In genomic region chr16:81469710-81470481, GRCh38 we compare ENCODE assay signal across 8 cellular contexts. TPM values are rescaled to one million over a fixed set of nuclear protein-coding genes. Genes with fewer than 3 reads are reported as not detected.
A peak's percentile ranks its signal among the peaks of the same experiment; 100 is the strongest.
DNase-seq lines count a peak whose midpoint lies in the region; ATAC-seq and TF ChIP-seq lines count a peak whose summit lies in the region.

No MANE protein-coding gene starts in this region.

- H2BK12ac ChIP-seq in mesenchymal stem cell (ENCODE audit: low read length in 2 of 2): no peak overlapping the region

- 79% methylated on average over 12 of the region's 12 CpGs for WGBS in mesenchymal stem cell

- no peak overlapping the region for H3K23ac ChIP-seq in mesenchymal stem cell (ENCODE audit: low read length in 2 of 2)

- H3K4me1 ChIP-seq in DND-41 (ENCODE audit: insufficient read depth, low read length) (peaks cover 52% of the 10 kb centered on the region), mesenchymal stem cell (ENCODE audit: control insufficient read depth, insufficient read depth, low read depth, low read length) (peaks cover 33% of the 10 kb centered on the region)

- H4K8ac ChIP-seq in mesenchymal stem cell (ENCODE audit: low read length): no peak overlapping the region

- DNase-seq in DND-41 (peak; percentile 82), GM20000 (ENCODE audit: low spot score) (peak; percentile 74), mesenchymal stem cell (no peak), NCI-H345 treated with DMSO at 0.1 percent for 48 hours (lab: John Stamatoyannopoulos, UW; ENCODE audit: unreplicated experiment) (no peak), NCI-H748 treated with DMSO at 0.1 percent for 48 hours (lab: John Stamatoyannopoulos, UW) (no peak), foreskin fibroblast (no peak)
- peak; percentile 32 to 38 for DNase-seq in activated T-cell treated with anti-CD3 and anti-CD28 coated beads, Interleukin-2, amount 50 U/mL, for 48 hours

- peak overlapping the region in 1 of 2 experiments; percentile 11 for H3K18ac ChIP-seq in mesenchymal stem cell (ENCODE audit: low read depth in 1 of 2, low read length in 2 of 2)

- H2AFZ ChIP-seq in DND-41 (ENCODE audit: low read depth, low read length) (no peak overlapping the region), mesenchymal stem cell (ENCODE audit: low read depth, low read length) (no peak overlapping the region)

- peak overlapping the region; percentile 64 for H3K4me2 ChIP-seq in DND-41 (ENCODE audit: insufficient read depth, low read length)
- H3K4me2 ChIP-seq in mesenchymal stem cell (ENCODE audit: low read length, poor library complexity, severe bottlenecking): no peak overlapping the region

- H3K4me3 ChIP-seq in DND-41 (ENCODE audit: low read depth in 1 of 2, low read length in 2 of 2): peak overlapping the region in 1 of 2 experiments; percentile 45; a peak in 2 of 4 replicates
- H3K4me3 ChIP-seq in mesenchymal stem cell (ENCODE audit: insufficient read depth in 1 of 2, low read depth in 1 of 2, low read length in 2 of 2): no peak overlapping the region
- H3K4me3 ChIP-seq in foreskin fibroblast (ENCODE audit: low read depth in 1 of 2, low read length in 2 of 2): no peak overlapping the region

- no peak overlapping the region for H3K4ac ChIP-seq in mesenchymal stem cell (ENCODE audit: low read depth in 1 of 2, low read length in 2 of 2)

- peaks cover 55% of the 10 kb centered on the region for H3K79me1 ChIP-seq in mesenchymal stem cell (replicated peaks; ENCODE audit: low read length, poor library complexity, severe bottlenecking)

- peaks cover 75% of the 10 kb centered on the region for H4K20me1 ChIP-seq in DND-41 (ENCODE audit: insufficient read depth, low read length)

- H3K27ac ChIP-seq in DND-41 (ENCODE audit: low read length): peak overlapping the region; percentile 85
- no peak overlapping the region for H3K27ac ChIP-seq in mesenchymal stem cell (ENCODE audit: low read length, poor library complexity, severe bottlenecking)

- H2BK5ac ChIP-seq in mesenchymal stem cell (ENCODE audit: low read depth, low read length, poor library complexity, severe bottlenecking): no peak overlapping the region

- no peaks in the 10 kb centered on the region for H3K9me3 ChIP-seq in DND-41 (ENCODE audit: insufficient read depth, low read length, severe bottlenecking)
- H3K9me3 ChIP-seq in mesenchymal stem cell (ENCODE audit: control insufficient read depth, low read length): no peaks in the 10 kb centered on the region

- H3K14ac ChIP-seq in mesenchymal stem cell (ENCODE audit: low read length in 2 of 2): no peak overlapping the region

- H3K9ac ChIP-seq in DND-41 (ENCODE audit: low read depth, low read length) (peak overlapping the region; percentile 51), mesenchymal stem cell (ENCODE audit: low read length) (no peak overlapping the region)

- peaks cover 89% of the 10 kb centered on the region for H3K79me2 ChIP-seq in DND-41 (ENCODE audit: insufficient read depth, low read length)

- no peak overlapping the region for H4K91ac ChIP-seq in mesenchymal stem cell (ENCODE audit: low read length)

- H2BK15ac ChIP-seq in mesenchymal stem cell (ENCODE audit: low read depth, poor library complexity, severe bottlenecking): peak overlapping the region; percentile 74

- H3K36me3 ChIP-seq in DND-41 (ENCODE audit: insufficient read depth, low read length): peaks cover 43% of the 10 kb centered on the region
- peaks cover 7 to 12% of the 10 kb centered on the region in 2 experiments for H3K36me3 ChIP-seq in mesenchymal stem cell (ENCODE audit: control insufficient read depth in 1 of 2, insufficient read depth in 2 of 2, low read depth in 1 of 2, low read length in 2 of 2)

- TF ChIP-seq CTCF in DND-41 (IDR thresholded peaks at IDR 0.05; ENCODE audit: borderline replicate concordance, extremely low read depth, low read length, poor library complexity, severe bottlenecking): peak; percentile 27
- TF ChIP-seq CTCF in GM20000 (IDR thresholded peaks at IDR 0.05; ENCODE audit: extremely low read depth, missing control alignments): no peak
- no peak for TF ChIP-seq CTCF in foreskin fibroblast (IDR thresholded peaks at IDR 0.05; ENCODE audit: low read depth, low read length)

- no peak overlapping the region for H2BK120ac ChIP-seq in mesenchymal stem cell (ENCODE audit: low read depth, low read length)

- H2AK5ac ChIP-seq in mesenchymal stem cell (ENCODE audit: low read length, severe bottlenecking): no peak overlapping the region

- ATAC-seq in DND-41 (ENCODE audit: insufficient read depth, low read depth) (peak; percentile 96), HG03565 (IDR thresholded peaks at IDR 0.05; ENCODE audit: unreplicated experiment) (peak; percentile 75)

- H3K27me3 ChIP-seq in DND-41 (ENCODE audit: insufficient read depth, low read length, poor library complexity) (no peaks in the 10 kb centered on the region), mesenchymal stem cell (ENCODE audit: control insufficient read depth in 1 of 2, insufficient read depth in 1 of 2, low read length in 2 of 2) (no peaks in the 10 kb centered on the region)

RNA-seq across cellular contexts. Expression of gene CMIP, which starts 25.3 kb away (rescaled TPM):
- polyA plus RNA-seq in mesenchymal stem cell (2013, experiment 1 of 2): 34.5 TPM
- 34.1 TPM for polyA plus RNA-seq in mesenchymal stem cell (2013, experiment 2 of 2)

Comparison
In these comparisons a context has a peak if more than half of its experiments do, and no peak if none do; other contexts are left out.
1. DNase-seq: peak in DND-41 (single experiment), GM20000 (single experiment) and activated T-cell treated with anti-CD3 and anti-CD28 coated beads, Interleukin-2, amount 50 U/mL, for 48 hours (2 of 2); none in mesenchymal stem cell (single experiment), NCI-H345 treated with DMSO at 0.1 percent for 48 hours (single experiment), NCI-H748 treated with DMSO at 0.1 percent for 48 hours (single experiment) and foreskin fibroblast (0 of 2).